In genomic region chr1:3817138-3817740, GRCh38 we compare ENCODE assay signal across 13 cellular contexts. TPM values are rescaled to one million over a fixed set of nuclear protein-coding genes. Genes with fewer than 3 reads are reported as not detected.
A peak's percentile ranks its signal among the peaks of the same experiment; 100 is the strongest.
DNase-seq lines count a peak whose midpoint lies in the region; ATAC-seq and TF ChIP-seq lines count a peak whose summit lies in the region.
"Had no signal": no experiment of that assay in that cellular context is flagged by ENCODE, and none has a peak within 500 bp of the region (broad histone marks: within the 10 kb centered on the region; RNA-seq: fewer than 3 reads in every experiment).

No MANE protein-coding gene starts in this region.

- H3K27ac Mint-ChIP-seq in glutamatergic neuron (ENCODE audit: unreplicated experiment) = peak overlapping the region; percentile 12
- H3K27ac Mint-ChIP-seq: B cell; CD4-positive, alpha-beta T cell had no signal

- no peak for DNase-seq in IMR-90
- no peak for DNase-seq in glutamatergic neuron
- DNase-seq in posterior vena cava (ENCODE audit: low spot score) = peak; percentile 60
- no peak for DNase-seq in HPDE6-E6E7 (ENCODE audit: extremely low spot score)
- no peak for DNase-seq in NCI-H187 treated with DMSO at 0.1 percent for 48 hours (lab: John Stamatoyannopoulos, UW)
- DNase-seq: DMS153, DMS79 treated with DMSO at 0.1 percent for 48 hours, EL had no signal

- no peaks in the 10 kb centered on the region for H3K36me3 Mint-ChIP-seq in glutamatergic neuron (ENCODE audit: unreplicated experiment)

- H4K91ac ChIP-seq in IMR-90 (ENCODE audit: insufficient read depth, low read depth, low read length) = no peak overlapping the region

- no peak overlapping the region for H4K5ac ChIP-seq in IMR-90 (ENCODE audit: low read depth, low read length)

- POLR2A ChIA-PET in IMR-90 (lab: Charles Lee; ENCODE audit: unreplicated experiment) = no interaction called here

- H3K27me3 ChIP-seq in IMR-90 (ENCODE audit: control insufficient read depth, insufficient read depth, low read length) = no peaks in the 10 kb centered on the region

- dilution Hi-C loops in IMR-90 (cut with HindIII; ENCODE audit: low sequenced_read_pairs, unreplicated experiment) = no loop called here

- H3K14ac ChIP-seq in IMR-90 (replicated peaks; ENCODE audit: low read depth, low read length) = no peak overlapping the region

- H3K9me3 ChIP-seq in IMR-90 (ENCODE audit: control insufficient read depth, insufficient read depth, low read length) = no peaks in the 10 kb centered on the region

- H3K27me3 Mint-ChIP-seq in glutamatergic neuron (ENCODE audit: unreplicated experiment) = peaks cover 28% of the 10 kb centered on the region
- H3K27me3 Mint-ChIP-seq: B cell; CD4-positive, alpha-beta T cell had no signal

- H3K4me2 ChIP-seq in IMR-90 (ENCODE audit: low read depth, low read length) = no peak overlapping the region

- no peak overlapping the region for H2BK5ac ChIP-seq in IMR-90 (ENCODE audit: low read depth, low read length, poor library complexity, severe bottlenecking)

- H2BK120ac ChIP-seq in IMR-90 (ENCODE audit: low read depth, low read length) = no peak overlapping the region

- no peak overlapping the region for H3K18ac ChIP-seq in IMR-90 (ENCODE audit: low read depth, low read length)

- no peak overlapping the region for H3K9ac ChIP-seq in IMR-90 (ENCODE audit: low read depth, low read length)

- peaks cover 45% of the 10 kb centered on the region for H3K4me1 Mint-ChIP-seq in glutamatergic neuron (ENCODE audit: low read depth, unreplicated experiment)
- H3K4me1 Mint-ChIP-seq: B cell had no signal

- no peak overlapping the region for H4K8ac ChIP-seq in IMR-90 (ENCODE audit: low read depth in 2 of 2, low read length in 2 of 2)

- peak overlapping the region; percentile 40 for H2AK9ac ChIP-seq in IMR-90 (replicated peaks; ENCODE audit: low read depth, low read length, poor library complexity)

- no peak for TF ChIP-seq RAD21 in IMR-90 (IDR thresholded peaks at IDR 0.05; ENCODE audit: low read length)

- H3K4me1 ChIP-seq in IMR-90 (ENCODE audit: control insufficient read depth, insufficient read depth, low read length) = no peaks in the 10 kb centered on the region

- H3K27ac ChIP-seq in IMR-90 (ENCODE audit: insufficient read depth, low read length) = no peak overlapping the region

- H3K9me3 Mint-ChIP-seq in glutamatergic neuron (ENCODE audit: unreplicated experiment) = peaks cover 21% of the 10 kb centered on the region
- H3K9me3 Mint-ChIP-seq: CD4-positive, alpha-beta T cell had no signal

- H3K56ac ChIP-seq in IMR-90 (ENCODE audit: extremely low read depth, insufficient read depth, low read length) = no peak overlapping the region

- H2AK5ac ChIP-seq in IMR-90 (ENCODE audit: low read depth, low read length) = no peak overlapping the region

- CTCF ChIA-PET in IMR-90 (lab: Yijun Ruan, JAX) = no interaction called here

- intact Hi-C loops in IMR-90 (cut with micrococcal nuclease) (no loop called here), posterior vena cava (cut with DNase I) (no loop called here)

- H3K4me3 ChIP-seq in IMR-90 (ENCODE audit: insufficient read depth, low read depth, low read length) = no peak overlapping the region

- no peak overlapping the region for H3K4ac ChIP-seq in IMR-90 (ENCODE audit: low read depth, low read length)

- ATAC-seq in IMR-90 (ENCODE audit: low read depth) (no peak), GM21367 (IDR thresholded peaks at IDR 0.05; ENCODE audit: unreplicated experiment) (no peak), HG03280 (IDR thresholded peaks at IDR 0.05; ENCODE audit: unreplicated experiment) (no peak)
- ATAC-seq: HepG2 had no signal

- in situ Hi-C loops in IMR-90 (cut with MboI; ENCODE audit: low sequenced_read_pairs) = no loop called here

- H2BK20ac ChIP-seq in IMR-90 (ENCODE audit: low read depth, low read length) = no peak overlapping the region

- WGBS in IMR-90 (ENCODE audit: extremely low coverage in 2 of 2, insufficient read length in 1 of 2), 2 experiments = 98% methylated on average over 6 of the region's 17 CpGs; no CpG with 5 or more reads in 1 of the 2 experiments

- no peak for TF ChIP-seq CTCF in IMR-90 (conservative IDR thresholded peaks at IDR 0.05; ENCODE audit: low read depth, low read length)
- TF ChIP-seq CTCF in glutamatergic neuron (IDR thresholded peaks at IDR 0.05; ENCODE audit: partially characterized antibody, unreplicated experiment) = no peak

- no peaks in the 10 kb centered on the region for H3K9me1 ChIP-seq in IMR-90 (ENCODE audit: insufficient read depth, low read length)

- no peak overlapping the region for H2BK15ac ChIP-seq in IMR-90 (ENCODE audit: low read depth, low read length)

- BruUV-seq in IMR-90 (replicated peaks; lab: Mats Ljungman, UMichigan) = no TSS peak

- H3K79me1 ChIP-seq in IMR-90 (ENCODE audit: low read depth in 1 of 2, low read length in 2 of 2) = no peaks in the 10 kb centered on the region

- H4K20me1 ChIP-seq in IMR-90 (ENCODE audit: insufficient read depth, low read length) = no peaks in the 10 kb centered on the region

- H3K4me3 Mint-ChIP-seq in glutamatergic neuron (ENCODE audit: unreplicated experiment) = no peak overlapping the region
- H3K4me3 Mint-ChIP-seq: B cell; CD4-positive, alpha-beta T cell had no signal

- peaks cover 27% of the 10 kb centered on the region for H3K36me3 ChIP-seq in IMR-90 (ENCODE audit: control insufficient read depth, insufficient read depth, low read length)

- TF ChIP-seq POLR2A in IMR-90 (IDR thresholded peaks at IDR 0.05; ENCODE audit: low read depth, low read length) = no peak

- H3K23ac ChIP-seq in IMR-90 (ENCODE audit: low read depth, low read length) = no peak overlapping the region

- H2AFZ ChIP-seq in IMR-90 (replicated peaks; ENCODE audit: low read length, poor library complexity) = no peak overlapping the region

TF ChIP-seq in IMR-90, 13 proteins besides CTCF, POLR2A, EP300 and RAD21:
- TF ChIP-seq RCOR1 (IDR thresholded peaks at IDR 0.05; ENCODE audit: insufficient replicate concordance, low read length) (no peak), ELK1 (IDR thresholded peaks at IDR 0.05; ENCODE audit: borderline replicate concordance, low read depth, low read length) (no peak), MXI1 (IDR thresholded peaks at IDR 0.05; ENCODE audit: borderline replicate concordance, low read depth, low read length) (no peak), USF2 (IDR thresholded peaks at IDR 0.05; ENCODE audit: low read depth, low read length) (no peak), CHD1 (IDR thresholded peaks at IDR 0.05; ENCODE audit: low read depth, low read length) (no peak), SMC3 (IDR thresholded peaks at IDR 0.05; ENCODE audit: low read depth, low read length) (no peak), RFX5 (IDR thresholded peaks at IDR 0.05; ENCODE audit: low read depth, low read length) (no peak)
TF ChIP-seq in IMR-90: peak in this region for 0.

RNA-seq across cellular contexts. Expression of gene LRRC47, which starts 20.9 kb away (rescaled TPM):
- total RNA-seq in IMR-90 (2012; rRNA removed) (15.2 and 23.1 TPM in 2 replicates), glutamatergic neuron (ENCODE audit: unreplicated experiment) (79.7 TPM), posterior vena cava (10 to 100 TPM; 30.1 to 30.7 TPM)
- polyA plus RNA-seq in IMR-90 (2012; rRNA removed) = 19.2 and 19.7 TPM in 2 replicates
- 18.0 and 18.8 TPM in 2 replicates for polyA plus RNA-seq in IMR-90 (2012; cell fraction: cytosol; rRNA removed)
- polyA plus RNA-seq in IMR-90 (2012; cell fraction: nucleus; rRNA removed; ENCODE audit: low replicate concordance) = 28.6 and 36.5 TPM in 2 replicates

RNA-seq across cellular contexts. Expression of gene CEP104, which starts 39.8 kb away (rescaled TPM):
- total RNA-seq in IMR-90 (2012; rRNA removed) = 14.3 and 20.0 TPM in 2 replicates
- polyA plus RNA-seq in IMR-90 (2012; rRNA removed) = 17.5 and 17.9 TPM in 2 replicates
- 5.9 and 7.6 TPM in 2 replicates for polyA plus RNA-seq in IMR-90 (2012; cell fraction: cytosol; rRNA removed)
- 17.7 and 21.7 TPM in 2 replicates for polyA plus RNA-seq in IMR-90 (2012; cell fraction: nucleus; rRNA removed; ENCODE audit: low replicate concordance)
- total RNA-seq in glutamatergic neuron (ENCODE audit: unreplicated experiment) = 102 TPM
- total RNA-seq in posterior vena cava = 10 to 100 TPM; 40.1 to 57.9 TPM

RNA-seq across cellular contexts. Expression of gene DFFB, which starts 40.0 kb away (rescaled TPM):
- total RNA-seq in IMR-90 (2012; rRNA removed) (6.7 and 7.3 TPM in 2 replicates), glutamatergic neuron (ENCODE audit: unreplicated experiment) (16.4 TPM), posterior vena cava (1 to 10 TPM; 4.8 to 5.2 TPM)
- polyA plus RNA-seq in IMR-90 (2012; rRNA removed) = 6.5 and 8.2 TPM in 2 replicates
- polyA plus RNA-seq in IMR-90 (2012; cell fraction: cytosol; rRNA removed) = 4.6 and 5.5 TPM in 2 replicates
- polyA plus RNA-seq in IMR-90 (2012; cell fraction: nucleus; rRNA removed; ENCODE audit: low replicate concordance) = 19.8 and 20.2 TPM in 2 replicates

RNA-seq across cellular contexts. Expression of gene SMIM1, which starts 44.7 kb away (rescaled TPM):
- total RNA-seq in IMR-90 (2012; rRNA removed) (0.90 and 1.9 TPM in 2 replicates), glutamatergic neuron (ENCODE audit: unreplicated experiment) (7.5 TPM), posterior vena cava (10 to 100 TPM in 1 of 2 donors, 1 to 10 TPM in 1; 3.6 to 14.5 TPM)
- polyA plus RNA-seq in IMR-90 (2012; rRNA removed) = 3.4 and 7.6 TPM in 2 replicates
- 2.4 and 11.2 TPM in 2 replicates for polyA plus RNA-seq in IMR-90 (2012; cell fraction: cytosol; rRNA removed)
- polyA plus RNA-seq in IMR-90 (2012; cell fraction: nucleus; rRNA removed; ENCODE audit: low replicate concordance) = 1.2 and 5.9 TPM in 2 replicates
